Comparison of ENCODE assay signal across 8 cellular contexts in genomic region chr15:41940441-41940857, GRCh38. TPM values are rescaled to one million over a fixed set of nuclear protein-coding genes. Genes with fewer than 3 reads are reported as not detected.
DNase-seq lines count a peak whose midpoint lies in the region; ATAC-seq, FAIRE-seq and TF ChIP-seq lines count a peak whose summit lies in the region.

No MANE protein-coding gene starts in this region.

- intact Hi-C loops in activated CD4-positive, alpha-beta T cell treated with anti-CD3 and anti-CD28 coated beads for 36 hours (cut with DNase I, micrococcal nuclease) = loop anchor here in 1 of 2 experiments (1.0 kb wide), 1 partner anchor 112 kb away; the partner anchor contains the start of gene JMJD7

- H3F3A ChIP-seq in smooth muscle cell (ENCODE audit: low read depth) = peaks cover 9% of the 10 kb centered on the region

- no peak overlapping the region for H3K4me3 ChIP-seq in smooth muscle cell

- TF ChIP-seq CTCF in smooth muscle cell (IDR thresholded peaks at IDR 0.05; ENCODE audit: borderline replicate concordance, insufficient read depth, poor library complexity, severe bottlenecking) = no peak

- peaks cover 38% of the 10 kb centered on the region for H3K36me3 Mint-ChIP-seq in activated CD4-positive, alpha-beta T cell treated with anti-CD3 and anti-CD28 coated beads for 36 hours (ENCODE audit: low read depth)

- no peak overlapping the region for H3K4me2 ChIP-seq in smooth muscle cell

- no peaks in the 10 kb centered on the region for H3K79me2 ChIP-seq in smooth muscle cell (ENCODE audit: low read depth)

- no peaks in the 10 kb centered on the region for H3K9me3 Mint-ChIP-seq in activated CD4-positive, alpha-beta T cell treated with anti-CD3 and anti-CD28 coated beads for 36 hours (ENCODE audit: low read depth)

- H3K27me3 ChIP-seq in smooth muscle cell (ENCODE audit: low read depth) = no peaks in the 10 kb centered on the region

- H3K9ac ChIP-seq in smooth muscle cell (ENCODE audit: low read depth) = no peak overlapping the region

- no peaks in the 10 kb centered on the region for H3K27me3 Mint-ChIP-seq in activated CD4-positive, alpha-beta T cell treated with anti-CD3 and anti-CD28 coated beads for 36 hours

- H3K27ac Mint-ChIP-seq in activated CD4-positive, alpha-beta T cell treated with anti-CD3 and anti-CD28 coated beads for 36 hours = peak overlapping the region; percentile 89

- H3K36me3 ChIP-seq in smooth muscle cell (ENCODE audit: low read depth) = no peaks in the 10 kb centered on the region

- no peak for TF ChIP-seq POLR2A in GM12891 (IDR thresholded peaks at IDR 0.05; ENCODE audit: low read depth, low read length)

- peaks cover 55% of the 10 kb centered on the region for H3K4me1 Mint-ChIP-seq in activated CD4-positive, alpha-beta T cell treated with anti-CD3 and anti-CD28 coated beads for 36 hours

- CTCF ChIA-PET in activated CD4-positive, alpha-beta T cell treated with anti-CD3 and anti-CD28 coated beads for 36 hours (lab: Charles Lee) = interaction anchor here (0.6 to 1.0 kb wide), 8 partner anchors 14 to 173 kb away, joined by 3 to 5 read pairs (median 3); no protein-coding TSS in a partner anchor

- peak overlapping the region; percentile 41 for H3K27ac ChIP-seq in smooth muscle cell (ENCODE audit: low read depth)

- FAIRE-seq in GM12891 (lab: Jason Lieb, UNC) = peak; percentile 5

- no peak overlapping the region for H3K4me3 Mint-ChIP-seq in activated CD4-positive, alpha-beta T cell treated with anti-CD3 and anti-CD28 coated beads for 36 hours

- POLR2A ChIA-PET in activated CD4-positive, alpha-beta T cell treated with anti-CD3 and anti-CD28 coated beads for 36 hours (lab: Charles Lee) = interaction anchor here (0.5 to 1.4 kb wide), 5 partner anchors 9 to 166 kb away, joined by 3 to 14 read pairs (median 3); partner anchors contain the start of gene MAPKBP1

- ATAC-seq in activated CD4-positive, alpha-beta T cell treated with anti-CD3 and anti-CD28 coated beads for 36 hours = peak; percentile 75
- no peak for ATAC-seq in GM21825 (IDR thresholded peaks at IDR 0.05; ENCODE audit: unreplicated experiment)

- no peak for DNase-seq in GM12891 (ENCODE audit: insufficient read length, low spot score)
- peak; percentile 83 for DNase-seq in activated CD4-positive, alpha-beta T cell treated with anti-CD3 and anti-CD28 coated beads for 36 hours
- peak; percentile 37 for DNase-seq in effector CD4-positive, alpha-beta T cell
- DNase-seq in smooth muscle cell (lab: John Stamatoyannopoulos, UW; ENCODE audit: unreplicated experiment) = no peak
- DNase-seq in NK-92 treated with Interleukin-12 subunit alpha and Interleukin-12 subunit beta, amount 100 ng/mL, for 24 hours (lab: John Stamatoyannopoulos, UW) = no peak
- no peak for DNase-seq in NCI-H2107 treated with DMSO at 0.1 percent for 48 hours (lab: John Stamatoyannopoulos, UW; ENCODE audit: unreplicated experiment)
- DNase-seq in COR-L47 (lab: John Stamatoyannopoulos, UW) = no peak

- H2AFZ ChIP-seq in smooth muscle cell (ENCODE audit: low read depth) = no peak overlapping the region

- H4K20me1 ChIP-seq in smooth muscle cell (ENCODE audit: low read depth) = peaks cover 12% of the 10 kb centered on the region

- H3K9me3 ChIP-seq in smooth muscle cell (replicated peaks; ENCODE audit: low read depth) = no peaks in the 10 kb centered on the region

- H3K4me1 ChIP-seq in smooth muscle cell (ENCODE audit: low read depth) = peaks cover 33% of the 10 kb centered on the region

- 52% methylated on average over 13 of the region's 13 CpGs for WGBS in smooth muscle cell (ENCODE audit: low lambda C conversion rate)

TF ChIP-seq in GM12891, 5 proteins besides CTCF, POLR2A, EP300 and RAD21:
- TF ChIP-seq POLR2AphosphoS5 (IDR thresholded peaks at IDR 0.05; ENCODE audit: low read depth, low read length) = no peak

RNA-seq across cellular contexts. Expression of gene EHD4, which starts 31.9 kb away (rescaled TPM):
- polyA plus RNA-seq in GM12891 (2012; ENCODE audit: low read depth, missing spikeins) = 24.4 TPM
- 10 to 100 TPM; 34.7 to 35.7 TPM for total RNA-seq in activated CD4-positive, alpha-beta T cell treated with anti-CD3 and anti-CD28 coated beads for 36 hours
- total RNA-seq in smooth muscle cell = 11.5 TPM in 2 replicates
- polyA plus RNA-seq in smooth muscle cell = 15.8 and 19.2 TPM in 2 replicates

RNA-seq across cellular contexts. Expression of gene SPTBN5, which starts 46.6 kb away (rescaled TPM):
- polyA plus RNA-seq in GM12891 (2012; ENCODE audit: low read depth, missing spikeins) = 0.08 TPM
- total RNA-seq in activated CD4-positive, alpha-beta T cell treated with anti-CD3 and anti-CD28 coated beads for 36 hours = under 1 TPM; 0.46 to 0.51 TPM
- total RNA-seq in smooth muscle cell = 0.04 and 0.13 TPM in 2 replicates
- polyA plus RNA-seq in smooth muscle cell = 0.08 and 1.1 TPM in 2 replicates

Comparison
In these comparisons a context has a peak if more than half of its experiments do, and no peak if none do; other contexts are left out.
1. DNase-seq: peak in activated CD4-positive, alpha-beta T cell treated with anti-CD3 and anti-CD28 coated beads for 36 hours (single experiment) and effector CD4-positive, alpha-beta T cell (single experiment); none in GM12891 (single experiment), smooth muscle cell (single experiment), NK-92 treated with Interleukin-12 subunit alpha and Interleukin-12 subunit beta, amount 100 ng/mL, for 24 hours (single experiment), NCI-H2107 treated with DMSO at 0.1 percent for 48 hours (single experiment) and COR-L47 (single experiment).